In the genomic region with DNA sequence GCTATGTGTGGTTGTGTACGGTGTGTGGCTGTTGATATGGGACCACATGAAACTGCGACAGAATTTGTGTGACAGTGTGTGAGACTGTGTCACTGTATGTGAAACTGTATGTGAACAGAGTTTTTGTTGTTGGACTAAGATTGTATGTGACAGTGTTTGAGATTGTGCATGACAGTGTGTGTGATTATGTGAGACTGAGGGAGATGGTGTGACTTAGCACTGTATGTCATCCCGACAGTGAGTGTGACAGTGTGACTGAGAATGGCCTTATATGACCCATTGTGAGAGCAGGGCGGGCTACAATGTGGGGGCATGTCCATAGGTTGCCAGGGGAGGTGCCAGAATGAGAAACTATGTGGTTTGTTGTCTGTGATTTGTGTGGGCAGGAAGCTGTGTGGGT, we compare ENCODE assay signal across 9 cellular contexts. TPM values are rescaled to one million over a fixed set of nuclear protein-coding genes. Genes with fewer than 3 reads are reported as not detected.
DNase-seq lines count a peak whose midpoint lies in the region; ATAC-seq and TF ChIP-seq lines count a peak whose summit lies in the region.
"Had no signal": no experiment of that assay in that cellular context is flagged by ENCODE, and none has a peak within 500 bp of the region (broad histone marks: within the 10 kb centered on the region; RNA-seq: fewer than 3 reads in every experiment).

No MANE protein-coding gene starts in this region.

- ATAC-seq in activated T-cell treated with anti-CD3 and anti-CD28 coated beads, Interleukin-2, amount 50 U/mL, for 4 hours: no peak
- peak in 1 of 2 donors; percentile 19 for ATAC-seq in activated T-cell treated with anti-CD3 and anti-CD28 coated beads, Interleukin-2, amount 50 U/mL, for 72 hours (replicated peaks in 1 of 2)
- ATAC-seq in stimulated activated naive CD8-positive, alpha-beta T cell treated with anti-CD3 and anti-CD28 coated beads, Interleukin-15, amount 100 ng/mL, for 72 hours: no peak

- H3K27ac ChIP-seq in iPS-20b (ENCODE audit: low read length) (no peak overlapping the region), prostate gland (no peak overlapping the region)

- peaks cover 29% of the 10 kb centered on the region for H3K4me1 Mint-ChIP-seq in activated T-cell treated with anti-CD3 and anti-CD28 coated beads, Interleukin-2, amount 50 U/mL, for 4 hours (ENCODE audit: low read depth)
- peaks cover 31% of the 10 kb centered on the region for H3K4me1 Mint-ChIP-seq in activated T-cell treated with anti-CD3 and anti-CD28 coated beads, Interleukin-2, amount 50 U/mL, for 72 hours (ENCODE audit: low read depth)
- peaks cover 24% of the 10 kb centered on the region for H3K4me1 Mint-ChIP-seq in stimulated activated naive CD8-positive, alpha-beta T cell treated with anti-CD3 and anti-CD28 coated beads, Interleukin-15, amount 100 ng/mL, for 72 hours

- no peak for DNase-seq in activated T-cell treated with anti-CD3 and anti-CD28 coated beads, Interleukin-2, amount 50 U/mL, for 4 hours
- DNase-seq in activated T-cell treated with anti-CD3 and anti-CD28 coated beads for 4 hours: no peak
- DNase-seq in activated T-cell treated with anti-CD3 and anti-CD28 coated beads, Interleukin-2, amount 50 U/mL, for 72 hours: peak; percentile 21 to 22
- DNase-seq in stimulated activated naive CD8-positive, alpha-beta T cell treated with anti-CD3 and anti-CD28 coated beads, Interleukin-15, amount 100 ng/mL, for 72 hours: peak in 1 of 2 donors; percentile 21
- no peak for DNase-seq in SW480 (ENCODE audit: low spot score)
- DNase-seq in prostate gland (ENCODE audit: low spot score): no peak
- DNase-seq in NAMALWA (ENCODE audit: low spot score): no peak
- DNase-seq: effector memory CD4-positive, alpha-beta T cell had no signal

- H3K4me1 ChIP-seq in iPS-20b (ENCODE audit: insufficient read depth, low read length) (no peaks in the 10 kb centered on the region), prostate gland (replicated peaks) (no peaks in the 10 kb centered on the region)

- H3K27me3 Mint-ChIP-seq in activated T-cell treated with anti-CD3 and anti-CD28 coated beads, Interleukin-2, amount 50 U/mL, for 4 hours (ENCODE audit: low read depth): no peaks in the 10 kb centered on the region
- H3K27me3 Mint-ChIP-seq in activated T-cell treated with anti-CD3 and anti-CD28 coated beads, Interleukin-2, amount 50 U/mL, for 72 hours (ENCODE audit: low read depth): no peaks in the 10 kb centered on the region
- H3K27me3 Mint-ChIP-seq in stimulated activated naive CD8-positive, alpha-beta T cell treated with anti-CD3 and anti-CD28 coated beads, Interleukin-15, amount 100 ng/mL, for 72 hours: no peaks in the 10 kb centered on the region

- no peak overlapping the region for H3K9ac ChIP-seq in iPS-20b (ENCODE audit: low read depth, low read length)

- peak overlapping the region; percentile 87 for H3K4me3 Mint-ChIP-seq in activated T-cell treated with anti-CD3 and anti-CD28 coated beads, Interleukin-2, amount 50 U/mL, for 4 hours
- peak overlapping the region; percentile 76 to 81 for H3K4me3 Mint-ChIP-seq in activated T-cell treated with anti-CD3 and anti-CD28 coated beads, Interleukin-2, amount 50 U/mL, for 72 hours
- H3K4me3 Mint-ChIP-seq in stimulated activated naive CD8-positive, alpha-beta T cell treated with anti-CD3 and anti-CD28 coated beads, Interleukin-15, amount 100 ng/mL, for 72 hours: peak overlapping the region; percentile 69 to 89

- no peaks in the 10 kb centered on the region for H3K27me3 ChIP-seq in iPS-20b (ENCODE audit: insufficient read depth, low read length)
- H3K27me3 ChIP-seq in prostate gland (replicated peaks; ENCODE audit: insufficient read depth): no peaks in the 10 kb centered on the region

- no peak for TF ChIP-seq POLR2A in prostate gland (IDR thresholded peaks at IDR 0.05)

- H3K27ac Mint-ChIP-seq in activated T-cell treated with anti-CD3 and anti-CD28 coated beads, Interleukin-2, amount 50 U/mL, for 72 hours: peak overlapping the region; percentile 14
- peak overlapping the region in 1 of 2 donors; percentile 4 for H3K27ac Mint-ChIP-seq in stimulated activated naive CD8-positive, alpha-beta T cell treated with anti-CD3 and anti-CD28 coated beads, Interleukin-15, amount 100 ng/mL, for 72 hours

- H3K4me3 ChIP-seq in iPS-20b (ENCODE audit: low read length) (peak overlapping the region; percentile 94), prostate gland (no peak overlapping the region)

- TF ChIP-seq CTCF in prostate gland (IDR thresholded peaks at IDR 0.05): no peak

- WGBS in prostate gland: 94% methylated on average over 4 of the region's 4 CpGs

- peaks cover 58% of the 10 kb centered on the region for H3K36me3 Mint-ChIP-seq in activated T-cell treated with anti-CD3 and anti-CD28 coated beads, Interleukin-2, amount 50 U/mL, for 4 hours (ENCODE audit: insufficient read depth)
- peaks cover 49 to 82% of the 10 kb centered on the region in 2 donors for H3K36me3 Mint-ChIP-seq in activated T-cell treated with anti-CD3 and anti-CD28 coated beads, Interleukin-2, amount 50 U/mL, for 72 hours (ENCODE audit: insufficient read depth in 2 of 2)

- peaks cover 55% of the 10 kb centered on the region for H3K9me3 Mint-ChIP-seq in activated T-cell treated with anti-CD3 and anti-CD28 coated beads, Interleukin-2, amount 50 U/mL, for 4 hours
- peaks cover 41% of the 10 kb centered on the region in 2 donors for H3K9me3 Mint-ChIP-seq in activated T-cell treated with anti-CD3 and anti-CD28 coated beads, Interleukin-2, amount 50 U/mL, for 72 hours
- H3K9me3 Mint-ChIP-seq in stimulated activated naive CD8-positive, alpha-beta T cell treated with anti-CD3 and anti-CD28 coated beads, Interleukin-15, amount 100 ng/mL, for 72 hours: peaks cover 58 to 64% of the 10 kb centered on the region in 2 donors

- peaks cover 23% of the 10 kb centered on the region for H3K36me3 ChIP-seq in iPS-20b (ENCODE audit: insufficient read depth, low read depth, low read length)
- peaks cover 0 to 6% of the 10 kb centered on the region in 2 donors for H3K36me3 ChIP-seq in prostate gland

- intact Hi-C loops in prostate gland (cut with DNase I): no loop called here

- peaks cover 61% of the 10 kb centered on the region for H3K9me3 ChIP-seq in iPS-20b (ENCODE audit: insufficient read depth, low read depth, low read length)
- H3K9me3 ChIP-seq in prostate gland: no peaks in the 10 kb centered on the region

RNA-seq across cellular contexts. Expression of gene ZNF583, which starts 0.9 kb away (rescaled TPM):
- 1 to 10 TPM; 3.4 to 5.0 (median 4.7) TPM for total RNA-seq in activated T-cell treated with anti-CD3 and anti-CD28 coated beads, Interleukin-2, amount 50 U/mL, for 4 hours
- 1 to 10 TPM; 2.3 to 2.7 TPM for total RNA-seq in activated T-cell treated with anti-CD3 and anti-CD28 coated beads, Interleukin-2, amount 50 U/mL, for 72 hours
- 1 to 10 TPM; 3.6 to 5.2 TPM for total RNA-seq in prostate gland

RNA-seq across cellular contexts. Expression of gene ZNF582, which starts 11.7 kb away (rescaled TPM):
- 1 to 10 TPM; 1.7 to 1.9 (median 1.9) TPM for total RNA-seq in activated T-cell treated with anti-CD3 and anti-CD28 coated beads, Interleukin-2, amount 50 U/mL, for 4 hours
- 1 to 10 TPM; 2.5 to 3.7 TPM for total RNA-seq in activated T-cell treated with anti-CD3 and anti-CD28 coated beads, Interleukin-2, amount 50 U/mL, for 72 hours
- 10 to 100 TPM in 1 of 2 donors, 1 to 10 TPM in 1; 6.4 to 12.4 TPM for total RNA-seq in prostate gland

Comparison
In these comparisons a context has a peak if more than half of its experiments do, and no peak if none do; other contexts are left out.
1. DNase-seq: peak in activated T-cell treated with anti-CD3 and anti-CD28 coated beads, Interleukin-2, amount 50 U/mL, for 72 hours (2 of 2); none in activated T-cell treated with anti-CD3 and anti-CD28 coated beads, Interleukin-2, amount 50 U/mL, for 4 hours (single experiment), activated T-cell treated with anti-CD3 and anti-CD28 coated beads for 4 hours (single experiment), SW480 (single experiment), prostate gland (single experiment) and NAMALWA (single experiment).
2. Peak in every context shown above with its lines, with median percentiles within 50 percentile points of each other: H3K4me3 Mint-ChIP-seq.